13 cellular contexts compared by ENCODE assay signal in genomic region chr14:53570411-53571387, GRCh38.
DNase-seq lines count a peak whose midpoint lies in the region; ATAC-seq lines count a peak whose summit lies in the region.
"Had no signal": no experiment of that assay in that cellular context is flagged by ENCODE, and none has a peak within 500 bp of the region (broad histone marks: within the 10 kb centered on the region; RNA-seq: fewer than 3 reads in every experiment).

No MANE protein-coding gene starts in this region.

- no peak overlapping the region for H3K4me3 ChIP-seq in muscle layer of colon (ENCODE audit: low read depth in 1 of 2, low read length in 2 of 2)
- H3K4me3 ChIP-seq: adrenal gland had no signal

- H3K27me3 ChIP-seq in muscle layer of colon (ENCODE audit: control insufficient read depth in 1 of 2, insufficient read depth in 2 of 2, low read length in 2 of 2) = no peaks in the 10 kb centered on the region
- H3K27me3 ChIP-seq: adrenal gland had no signal

- H3K4me1 ChIP-seq in muscle layer of colon (ENCODE audit: insufficient read depth, low read length) = peaks cover 28% of the 10 kb centered on the region
- H3K4me1 ChIP-seq: adrenal gland, parathyroid adenoma had no signal

- H3K9ac ChIP-seq in muscle layer of colon (ENCODE audit: low read length) = no peak overlapping the region
- H3K9ac ChIP-seq: parathyroid adenoma had no signal

- ATAC-seq in GM18868 (IDR thresholded peaks at IDR 0.05; ENCODE audit: unreplicated experiment) (peak; percentile 96), GM21526 (IDR thresholded peaks at IDR 0.05; ENCODE audit: low FRiP score, unreplicated experiment) (peak; percentile 98), HG03103 (IDR thresholded peaks at IDR 0.05; ENCODE audit: low read depth, unreplicated experiment) (peak; percentile 92), left cardiac atrium (no peak)

- DNase-seq in activated CD8-positive, alpha-beta memory T cell treated with anti-CD3 and anti-CD28 coated beads, Interleukin-2, amount 50 U/mL, for 4 hours = no peak
- DNase-seq in head of caudate nucleus (no peak), left cardiac atrium (no peak), amniotic stem cell (lab: John Stamatoyannopoulos, UW) (no peak)
- DNase-seq: adrenal gland, HFFc6, NCI-H1092 treated with DMSO at 0.1 percent for 48 hours had no signal

- intact Hi-C loops in head of caudate nucleus (cut with DNase I) (no loop called here), left cardiac atrium (cut with DNase I) (no loop called here)

- H3K27ac ChIP-seq in muscle layer of colon (ENCODE audit: low read depth, low read length) = peak overlapping the region; percentile 35
- H3K27ac ChIP-seq: adrenal gland, epithelial cell of prostate, parathyroid adenoma had no signal

- H3K36me3 ChIP-seq in muscle layer of colon (ENCODE audit: insufficient read depth, low read length) = no peaks in the 10 kb centered on the region
- H3K36me3 ChIP-seq: adrenal gland had no signal

- no peaks in the 10 kb centered on the region for H3K9me3 ChIP-seq in muscle layer of colon (ENCODE audit: low read length)
- H3K9me3 ChIP-seq: adrenal gland had no signal

Comparison
In these comparisons a context has a peak if more than half of its experiments do, and no peak if none do; other contexts are left out.
1. ATAC-seq: peak in GM18868 (single experiment), GM21526 (single experiment) and HG03103 (single experiment); none in left cardiac atrium (0 of 2).